ENCODE assay signal across 8 cellular contexts in genomic region chr10:68828083-68828601, GRCh38. TPM values are rescaled to one million over a fixed set of nuclear protein-coding genes. Genes with fewer than 3 reads are reported as not detected.
DNase-seq lines count a peak whose midpoint lies in the region; ATAC-seq and TF ChIP-seq lines count a peak whose summit lies in the region.
"Not testable (repeated sequence)": the region's sequence is repeated elsewhere in the genome, so short reads cannot be mapped to it uniquely, and the experiment has no call there.

No MANE protein-coding gene starts in this region.

- H3K27me3 ChIP-seq in GM23338 (ENCODE audit: insufficient read depth), result peaks cover 34% of the 10 kb centered on the region
- H3K27me3 ChIP-seq in breast epithelium; hepatocyte; neuronal stem cell (ENCODE audit: control insufficient read depth in 3 of 3, insufficient read depth in 3 of 3, low read depth in 1 of 3, low read length in 3 of 3); transverse colon: not testable (repeated sequence)

- not testable (repeated sequence) for H2BK5ac ChIP-seq in neuronal stem cell (ENCODE audit: low read length)

- not testable (repeated sequence) for H3K79me2 ChIP-seq in GM23338 (replicated peaks; ENCODE audit: insufficient read depth); hepatocyte

- not testable (repeated sequence) for H3K36me3 Mint-ChIP-seq in GM23338 (ENCODE audit: low read depth)

- DNase-seq in G401 (ENCODE audit: low spot score), result peak; percentile 11
- peak; percentile 43 for DNase-seq in GM23338 (ENCODE audit: low spot score)
- not testable (repeated sequence) for DNase-seq in LNCaP clone FGC (ENCODE audit: low read depth); breast epithelium (ENCODE audit: low spot score in 2 of 2); neuronal stem cell (ENCODE audit: low spot score)
- peak; percentile 8 for DNase-seq in activated CD4-positive, alpha-beta T cell treated with anti-CD3 and anti-CD28 coated beads for 1 hour
- DNase-seq in hepatocyte (ENCODE audit: low spot score), result peak; percentile 41
- DNase-seq in transverse colon, result peak; percentile 13

- peaks cover 12% of the 10 kb centered on the region; the same call in 1 of the 2 replicates for H3F3A ChIP-seq in GM23338 (replicated peaks; ENCODE audit: low read depth)

- H2BK120ac ChIP-seq in neuronal stem cell (ENCODE audit: low read depth, low read length), result not testable (repeated sequence)

- H3K4me3 Mint-ChIP-seq in GM23338, result peak overlapping the region; percentile 65

- peak overlapping the region; percentile 86 for H3K9ac ChIP-seq in neuronal stem cell (ENCODE audit: low read depth, low read length, poor library complexity)

- in situ Hi-C loops in G401 (cut with HindIII; ENCODE audit: low sequenced_read_pairs); transverse colon (cut with MboI; ENCODE audit: low pct_ligation_motif_present in 1 of 4, low pct_unique_long_range_greater_than_20kb in 1 of 4, low sequenced_read_pairs in 3 of 4): not testable (repeated sequence)

- H3K23ac ChIP-seq in neuronal stem cell (ENCODE audit: low read depth, low read length, poor library complexity), result not testable (repeated sequence)

- H3K4me3 ChIP-seq in GM23338 (peak overlapping the region; percentile 67), LNCaP clone FGC (ENCODE audit: low read depth, low read length) (peak overlapping the region; percentile 22; the same call in 1 of the 2 replicates), breast epithelium (peak overlapping the region; percentile 31 to 72 (median 53)), hepatocyte (peak overlapping the region; percentile 64), neuronal stem cell (ENCODE audit: low read length in 2 of 2) (peak overlapping the region; percentile 56 to 87), transverse colon (peak overlapping the region; percentile 30 to 53 (median 52))

- H3K9me2 ChIP-seq in GM23338 (ENCODE audit: insufficient read depth); hepatocyte (replicated peaks; ENCODE audit: insufficient read depth): not testable (repeated sequence)

- H3K4me2 ChIP-seq in GM23338 (peak overlapping the region; percentile 87), hepatocyte (peak overlapping the region; percentile 95), neuronal stem cell (ENCODE audit: insufficient read depth, low read length, poor library complexity, severe bottlenecking) (peak overlapping the region; percentile 71)

- TF ChIP-seq POLR2A in breast epithelium (IDR thresholded peaks at IDR 0.05); transverse colon (IDR thresholded peaks at IDR 0.05): not testable (repeated sequence)

- not testable (repeated sequence) for H3K27ac Mint-ChIP-seq in GM23338

- not testable (repeated sequence) for H3K9me3 Mint-ChIP-seq in GM23338

- H3K18ac ChIP-seq in neuronal stem cell (ENCODE audit: low read length), result peak overlapping the region; percentile 97

- H2BK15ac ChIP-seq in neuronal stem cell (ENCODE audit: low read length), result not testable (repeated sequence)

- H3K9me3 ChIP-seq in breast epithelium; hepatocyte (ENCODE audit: low read depth); neuronal stem cell (replicated peaks in 1 of 2; ENCODE audit: control insufficient read depth in 2 of 2, insufficient read depth in 1 of 2, low read depth in 1 of 2, low read length in 2 of 2); transverse colon: not testable (repeated sequence)

- not testable (repeated sequence) for TF ChIP-seq EP300 in transverse colon (IDR thresholded peaks at IDR 0.05; ENCODE audit: low read depth)

- H3K4me1 Mint-ChIP-seq in GM23338, result not testable (repeated sequence)

- H2AK5ac ChIP-seq in neuronal stem cell (ENCODE audit: low read depth, low read length), result not testable (repeated sequence)

- not testable (repeated sequence) for TF ChIP-seq CTCF in GM23338 (conservative IDR thresholded peaks at IDR 0.05; ENCODE audit: low read depth in 2 of 2); LNCaP clone FGC (IDR thresholded peaks at IDR 0.05; ENCODE audit: control insufficient read depth, extremely low read depth, insufficient read depth); breast epithelium (IDR thresholded peaks at IDR 0.05); hepatocyte (IDR thresholded peaks at IDR 0.05; ENCODE audit: poor library complexity); transverse colon (IDR thresholded peaks at IDR 0.05)

- not testable (repeated sequence) for H4K8ac ChIP-seq in neuronal stem cell (ENCODE audit: low read depth, low read length)

- peak overlapping the region; percentile 63 for H2BK12ac ChIP-seq in neuronal stem cell (ENCODE audit: low read length)

- not testable (repeated sequence) for H3K79me1 ChIP-seq in neuronal stem cell (ENCODE audit: low read depth, low read length)

- H3K4ac ChIP-seq in neuronal stem cell (ENCODE audit: low read length), result not testable (repeated sequence)

- not testable (repeated sequence) for H3K14ac ChIP-seq in neuronal stem cell (ENCODE audit: low read length)

- peak overlapping the region; percentile 96 for H2AFZ ChIP-seq in GM23338
- H2AFZ ChIP-seq in hepatocyte, result peak overlapping the region; percentile 90
- H2AFZ ChIP-seq in neuronal stem cell (ENCODE audit: low read length), result peak overlapping the region; percentile 96

- intact Hi-C loops in breast epithelium (cut with DNase I; ENCODE audit: low total_unique reads), result not testable (repeated sequence)
- intact Hi-C loops in transverse colon (cut with DNase I; ENCODE audit: low total_unique reads), result loop anchor here (10.0 kb wide), 1 partner anchor 67 kb away; no protein-coding TSS in a partner anchor

- H3K4me1 ChIP-seq in GM23338 (ENCODE audit: insufficient read depth); breast epithelium; hepatocyte (ENCODE audit: insufficient read depth); neuronal stem cell (ENCODE audit: control insufficient read depth in 2 of 2, insufficient read depth in 1 of 2, low read depth in 1 of 2, low read length in 2 of 2): not testable (repeated sequence)
- H3K4me1 ChIP-seq in transverse colon, result peaks cover 0 to 12% (median 8%) of the 10 kb centered on the region in 4 donors

- not testable (repeated sequence) for H4K20me1 ChIP-seq in GM23338 (replicated peaks; ENCODE audit: insufficient read depth); hepatocyte (ENCODE audit: insufficient read depth, poor library complexity, severe bottlenecking)

- peaks cover 18% of the 10 kb centered on the region for H3K27me3 Mint-ChIP-seq in GM23338 (ENCODE audit: insufficient read depth, low read depth, poor library complexity)

- not testable (repeated sequence) for H3K27ac ChIP-seq in GM23338 (ENCODE audit: low read depth); breast epithelium; hepatocyte; neuronal stem cell (replicated peaks; ENCODE audit: low read length)
- H3K27ac ChIP-seq in transverse colon, result peak overlapping the region in 1 of 4 donors; percentile 41

- H4K91ac ChIP-seq in neuronal stem cell (ENCODE audit: low read depth, low read length, poor library complexity), result not testable (repeated sequence)

- ATAC-seq in GM23338, result peak; percentile 69

- not testable (repeated sequence) for H3K36me3 ChIP-seq in GM23338 (ENCODE audit: insufficient read depth); breast epithelium; hepatocyte (replicated peaks; ENCODE audit: insufficient read depth, low read depth); neuronal stem cell (replicated peaks in 1 of 2; ENCODE audit: control insufficient read depth in 2 of 2, insufficient read depth in 2 of 2, low read length in 2 of 2); transverse colon

- under 1% methylated on average over 12 of the region's 59 CpGs for WGBS in hepatocyte (ENCODE audit: low lambda C conversion rate, missing lambda C conversion rate)
- WGBS in neuronal stem cell (ENCODE audit: extremely low coverage in 2 of 2, insufficient read length in 2 of 2, insufficient replicate concordance in 1 of 2), 2 donors, result no CpG with 5 or more reads among the region's 59 CpGs
- 1% methylated on average over 33 of the region's 59 CpGs; no CpG with 5 or more reads in 1 of the 2 donors for WGBS in transverse colon (ENCODE audit: low coverage in 1 of 2), 2 donors

RNA-seq across cellular contexts. Expression of gene STOX1, which starts 0.8 kb away (rescaled TPM):
- total RNA-seq in G401 (2014; rRNA removed; shearing (Covaris generic)), result 1.5 and 2.0 TPM in 2 replicates
- 2.2 and 2.7 TPM in 2 replicates for total RNA-seq in GM23338 (2014; rRNA removed; shearing (Covaris generic))
- polyA plus RNA-seq in GM23338 (2016; fragmentation: Nextera tagmentation; extraction: Ambion mirVana) (1.6 and 1.7 TPM in 2 replicates), hepatocyte (1.6 and 3.7 TPM in 2 replicates)
- total RNA-seq in breast epithelium (10 to 100 TPM in 1 of 3 donors, 1 to 10 TPM in 2; 8.8 to 17.3 (median 9.8) TPM), hepatocyte (5.5 and 6.4 TPM in 2 replicates), transverse colon (1 to 10 TPM in 3 of 4 donors, under 1 TPM in 1; 0.40 to 2.0 (median 1.4) TPM)
- polyA plus RNA-seq in neuronal stem cell (2013, experiment 1 of 2), result 9.7 TPM
- 9.7 TPM for polyA plus RNA-seq in neuronal stem cell (2013, experiment 2 of 2)
